In the genomic region with DNA sequence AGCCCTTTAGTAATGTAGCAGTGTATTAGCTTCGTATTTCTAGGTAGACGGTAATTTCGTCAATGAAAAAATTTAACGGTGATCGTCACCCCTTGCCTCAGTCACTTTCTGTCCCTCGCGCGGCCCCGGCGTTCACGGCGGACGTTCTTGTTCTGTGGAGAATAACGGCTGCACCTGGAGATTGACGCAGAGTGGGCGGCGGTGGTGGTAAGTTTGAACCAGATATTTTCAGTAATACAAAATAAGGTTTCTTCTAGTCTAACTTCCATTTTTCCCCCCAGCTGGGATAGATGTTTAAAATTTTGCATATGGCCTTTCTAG, we compare ENCODE assay signal across 2 cellular contexts.
A peak's percentile ranks its signal among the peaks of the same experiment; 100 is the strongest.
TF ChIP-seq lines count a peak whose summit lies in the region.

No MANE protein-coding gene starts in this region.

TF ChIP-seq in A549, 52 proteins besides CTCF, POLR2A, EP300 and RAD21:
- TF ChIP-seq, protein P1, sequence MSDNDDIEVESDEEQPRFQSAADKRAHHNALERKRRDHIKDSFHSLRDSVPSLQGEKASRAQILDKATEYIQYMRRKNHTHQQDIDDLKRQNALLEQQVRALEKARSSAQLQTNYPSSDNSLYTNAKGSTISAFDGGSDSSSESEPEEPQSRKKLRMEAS (IDR thresholded peaks at IDR 0.05) = no peak; the same call in 1 of the 2 replicates
- no peak for TF ChIP-seq CHD2 (IDR thresholded peaks at IDR 0.05; ENCODE audit: low read length, partially characterized antibody)
- TF ChIP-seq EHF (CRISPR knock-in tag; IDR thresholded peaks at IDR 0.05) = no peak
- TF ChIP-seq POLR2AphosphoS2 (conservative IDR thresholded peaks at IDR 0.05; ENCODE audit: low read length) = no peak
- no peak for TF ChIP-seq CEBPB (IDR thresholded peaks at IDR 0.05)
- TF ChIP-seq CBX2 (IDR thresholded peaks at IDR 0.05; ENCODE audit: borderline replicate concordance, low read depth) = no peak

TF ChIP-seq in K562, 482 proteins besides CTCF, POLR2A, EP300 and RAD21 (continues in another document):
- no peak for TF ChIP-seq FOXA1 (IDR thresholded peaks at IDR 0.05; ENCODE audit: borderline replicate concordance)
- TF ChIP-seq THRAP3 (IDR thresholded peaks at IDR 0.05; ENCODE audit: borderline replicate concordance) = no peak
- TF ChIP-seq RBM15 (IDR thresholded peaks at IDR 0.05; ENCODE audit: insufficient read depth, low read length) = no peak
- TF ChIP-seq ZNF384 (IDR thresholded peaks at IDR 0.05; ENCODE audit: low read depth, low read length) = no peak
- TF ChIP-seq GATAD2B (IDR thresholded peaks at IDR 0.05; ENCODE audit: borderline replicate concordance) = no peak
- TF ChIP-seq TFAM (CRISPR knock-in tag; conservative IDR thresholded peaks at IDR 0.05) = no peak
- no peak for TF ChIP-seq CHD1 (IDR thresholded peaks at IDR 0.05; ENCODE audit: low read length)
- TF ChIP-seq, protein P2, sequence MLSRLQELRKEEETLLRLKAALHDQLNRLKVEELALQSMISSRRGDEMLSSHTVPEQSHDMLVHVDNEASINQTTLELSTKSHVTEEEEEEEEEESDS (CRISPR knock-in tag; IDR thresholded peaks at IDR 0.05) = no peak
- TF ChIP-seq HDAC8 (tag; IDR thresholded peaks at IDR 0.05) = no peak
- no peak for TF ChIP-seq TCFL5 (CRISPR knock-in tag; conservative IDR thresholded peaks at IDR 0.05)
- TF ChIP-seq, protein P3, sequence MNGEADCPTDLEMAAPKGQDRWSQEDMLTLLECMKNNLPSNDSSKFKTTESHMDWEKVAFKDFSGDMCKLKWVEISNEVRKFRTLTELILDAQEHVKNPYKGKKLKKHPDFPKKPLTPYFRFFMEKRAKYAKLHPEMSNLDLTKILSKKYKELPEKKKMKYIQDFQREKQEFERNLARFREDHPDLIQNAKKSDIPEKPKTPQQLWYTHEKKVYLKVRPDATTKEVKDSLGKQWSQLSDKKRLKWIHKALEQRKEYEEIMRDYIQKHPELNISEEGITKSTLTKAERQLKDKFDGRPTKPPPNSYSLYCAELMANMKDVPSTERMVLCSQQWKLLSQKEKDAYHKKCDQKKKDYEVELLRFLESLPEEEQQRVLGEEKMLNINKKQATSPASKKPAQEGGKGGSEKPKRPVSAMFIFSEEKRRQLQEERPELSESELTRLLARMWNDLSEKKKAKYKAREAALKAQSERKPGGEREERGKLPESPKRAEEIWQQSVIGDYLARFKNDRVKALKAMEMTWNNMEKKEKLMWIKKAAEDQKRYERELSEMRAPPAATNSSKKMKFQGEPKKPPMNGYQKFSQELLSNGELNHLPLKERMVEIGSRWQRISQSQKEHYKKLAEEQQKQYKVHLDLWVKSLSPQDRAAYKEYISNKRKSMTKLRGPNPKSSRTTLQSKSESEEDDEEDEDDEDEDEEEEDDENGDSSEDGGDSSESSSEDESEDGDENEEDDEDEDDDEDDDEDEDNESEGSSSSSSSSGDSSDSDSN (IDR thresholded peaks at IDR 0.05; ENCODE audit: borderline replicate concordance in 1 of 2, low read depth in 2 of 2, low read length in 2 of 2) = no peak; a peak in 1 of 4 replicates
- TF ChIP-seq, protein P4, sequence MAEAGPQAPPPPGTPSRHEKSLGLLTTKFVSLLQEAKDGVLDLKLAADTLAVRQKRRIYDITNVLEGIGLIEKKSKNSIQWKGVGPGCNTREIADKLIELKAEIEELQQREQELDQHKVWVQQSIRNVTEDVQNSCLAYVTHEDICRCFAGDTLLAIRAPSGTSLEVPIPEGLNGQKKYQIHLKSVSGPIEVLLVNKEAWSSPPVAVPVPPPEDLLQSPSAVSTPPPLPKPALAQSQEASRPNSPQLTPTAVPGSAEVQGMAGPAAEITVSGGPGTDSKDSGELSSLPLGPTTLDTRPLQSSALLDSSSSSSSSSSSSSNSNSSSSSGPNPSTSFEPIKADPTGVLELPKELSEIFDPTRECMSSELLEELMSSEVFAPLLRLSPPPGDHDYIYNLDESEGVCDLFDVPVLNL (CRISPR knock-in tag; IDR thresholded peaks at IDR 0.05; ENCODE audit: low read depth) = no peak
- TF ChIP-seq ZNF431 (CRISPR knock-in tag; IDR thresholded peaks at IDR 0.05) = peak; percentile 7; the same call in 1 of the 2 replicates
- no peak for TF ChIP-seq FOXM1 (IDR thresholded peaks at IDR 0.05; ENCODE audit: low read depth)
- no peak for TF ChIP-seq FOXM1 (CRISPR knock-in tag; IDR thresholded peaks at IDR 0.05; ENCODE audit: low read depth)
- TF ChIP-seq ZBTB1 (CRISPR knock-in tag; IDR thresholded peaks at IDR 0.05; ENCODE audit: borderline replicate concordance, low read depth) = no peak
- no peak for TF ChIP-seq SIRT6 (IDR thresholded peaks at IDR 0.05; ENCODE audit: low read depth, low read length)
- no peak for TF ChIP-seq U2AF2 (optimal IDR thresholded peaks at IDR 0.05; ENCODE audit: low read depth, low read length)
- peak; percentile 41; the same call in 1 of the 2 replicates for TF ChIP-seq SMARCC2 (IDR thresholded peaks at IDR 0.05; ENCODE audit: low read depth)
- TF ChIP-seq EWSR1 (IDR thresholded peaks at IDR 0.05; ENCODE audit: borderline replicate concordance, low read depth, partially characterized antibody) = no peak
- TF ChIP-seq PTRF (tag; IDR thresholded peaks at IDR 0.05) = no peak
- peak; percentile 21 for TF ChIP-seq ASH1L (IDR thresholded peaks at IDR 0.05; ENCODE audit: borderline replicate concordance, low read depth, partially characterized antibody)
- TF ChIP-seq PHF8 (IDR thresholded peaks at IDR 0.05; ENCODE audit: borderline replicate concordance, low read length) = no peak
- no peak for TF ChIP-seq RFX1 (IDR thresholded peaks at IDR 0.05)
- no peak for TF ChIP-seq NR2C1 (IDR thresholded peaks at IDR 0.05)
- 0 out of 2 replicates have a peak, but pooled peaks have one; percentile 10 for TF ChIP-seq NR2C1 (tag; IDR thresholded peaks at IDR 0.05)
- TF ChIP-seq ZNF551 (CRISPR knock-in tag; IDR thresholded peaks at IDR 0.05) = no peak
- no peak for TF ChIP-seq OTX1 (CRISPR knock-in tag; IDR thresholded peaks at IDR 0.05)
- TF ChIP-seq, protein P5, sequence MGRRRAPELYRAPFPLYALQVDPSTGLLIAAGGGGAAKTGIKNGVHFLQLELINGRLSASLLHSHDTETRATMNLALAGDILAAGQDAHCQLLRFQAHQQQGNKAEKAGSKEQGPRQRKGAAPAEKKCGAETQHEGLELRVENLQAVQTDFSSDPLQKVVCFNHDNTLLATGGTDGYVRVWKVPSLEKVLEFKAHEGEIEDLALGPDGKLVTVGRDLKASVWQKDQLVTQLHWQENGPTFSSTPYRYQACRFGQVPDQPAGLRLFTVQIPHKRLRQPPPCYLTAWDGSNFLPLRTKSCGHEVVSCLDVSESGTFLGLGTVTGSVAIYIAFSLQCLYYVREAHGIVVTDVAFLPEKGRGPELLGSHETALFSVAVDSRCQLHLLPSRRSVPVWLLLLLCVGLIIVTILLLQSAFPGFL (CRISPR knock-in tag; IDR thresholded peaks at IDR 0.05) = no peak
- no peak; the same call in 1 of the 2 replicates for TF ChIP-seq NCOA1 (IDR thresholded peaks at IDR 0.05; ENCODE audit: low read depth)
- TF ChIP-seq, protein P6, sequence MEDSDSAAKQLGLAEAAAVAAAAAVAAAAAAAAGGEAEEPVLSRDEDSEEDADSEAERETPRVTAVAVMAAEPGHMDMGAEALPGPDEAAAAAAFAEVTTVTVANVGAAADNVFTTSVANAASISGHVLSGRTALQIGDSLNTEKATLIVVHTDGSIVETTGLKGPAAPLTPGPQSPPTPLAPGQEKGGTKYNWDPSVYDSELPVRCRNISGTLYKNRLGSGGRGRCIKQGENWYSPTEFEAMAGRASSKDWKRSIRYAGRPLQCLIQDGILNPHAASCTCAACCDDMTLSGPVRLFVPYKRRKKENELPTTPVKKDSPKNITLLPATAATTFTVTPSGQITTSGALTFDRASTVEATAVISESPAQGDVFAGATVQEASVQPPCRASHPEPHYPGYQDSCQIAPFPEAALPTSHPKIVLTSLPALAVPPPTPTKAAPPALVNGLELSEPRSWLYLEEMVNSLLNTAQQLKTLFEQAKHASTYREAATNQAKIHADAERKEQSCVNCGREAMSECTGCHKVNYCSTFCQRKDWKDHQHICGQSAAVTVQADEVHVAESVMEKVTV (CRISPR knock-in tag; IDR thresholded peaks at IDR 0.05) = no peak
- TF ChIP-seq, protein P7, sequence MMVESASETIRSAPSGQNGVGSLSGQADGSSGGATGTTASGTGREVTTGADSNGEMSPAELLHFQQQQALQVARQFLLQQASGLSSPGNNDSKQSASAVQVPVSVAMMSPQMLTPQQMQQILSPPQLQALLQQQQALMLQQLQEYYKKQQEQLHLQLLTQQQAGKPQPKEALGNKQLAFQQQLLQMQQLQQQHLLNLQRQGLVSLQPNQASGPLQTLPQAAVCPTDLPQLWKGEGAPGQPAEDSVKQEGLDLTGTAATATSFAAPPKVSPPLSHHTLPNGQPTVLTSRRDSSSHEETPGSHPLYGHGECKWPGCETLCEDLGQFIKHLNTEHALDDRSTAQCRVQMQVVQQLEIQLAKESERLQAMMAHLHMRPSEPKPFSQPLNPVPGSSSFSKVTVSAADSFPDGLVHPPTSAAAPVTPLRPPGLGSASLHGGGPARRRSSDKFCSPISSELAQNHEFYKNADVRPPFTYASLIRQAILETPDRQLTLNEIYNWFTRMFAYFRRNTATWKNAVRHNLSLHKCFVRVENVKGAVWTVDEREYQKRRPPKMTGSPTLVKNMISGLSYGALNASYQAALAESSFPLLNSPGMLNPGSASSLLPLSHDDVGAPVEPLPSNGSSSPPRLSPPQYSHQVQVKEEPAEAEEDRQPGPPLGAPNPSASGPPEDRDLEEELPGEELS (CRISPR knock-in tag; IDR thresholded peaks at IDR 0.05; ENCODE audit: borderline replicate concordance) = no peak
- TF ChIP-seq, protein P8, sequence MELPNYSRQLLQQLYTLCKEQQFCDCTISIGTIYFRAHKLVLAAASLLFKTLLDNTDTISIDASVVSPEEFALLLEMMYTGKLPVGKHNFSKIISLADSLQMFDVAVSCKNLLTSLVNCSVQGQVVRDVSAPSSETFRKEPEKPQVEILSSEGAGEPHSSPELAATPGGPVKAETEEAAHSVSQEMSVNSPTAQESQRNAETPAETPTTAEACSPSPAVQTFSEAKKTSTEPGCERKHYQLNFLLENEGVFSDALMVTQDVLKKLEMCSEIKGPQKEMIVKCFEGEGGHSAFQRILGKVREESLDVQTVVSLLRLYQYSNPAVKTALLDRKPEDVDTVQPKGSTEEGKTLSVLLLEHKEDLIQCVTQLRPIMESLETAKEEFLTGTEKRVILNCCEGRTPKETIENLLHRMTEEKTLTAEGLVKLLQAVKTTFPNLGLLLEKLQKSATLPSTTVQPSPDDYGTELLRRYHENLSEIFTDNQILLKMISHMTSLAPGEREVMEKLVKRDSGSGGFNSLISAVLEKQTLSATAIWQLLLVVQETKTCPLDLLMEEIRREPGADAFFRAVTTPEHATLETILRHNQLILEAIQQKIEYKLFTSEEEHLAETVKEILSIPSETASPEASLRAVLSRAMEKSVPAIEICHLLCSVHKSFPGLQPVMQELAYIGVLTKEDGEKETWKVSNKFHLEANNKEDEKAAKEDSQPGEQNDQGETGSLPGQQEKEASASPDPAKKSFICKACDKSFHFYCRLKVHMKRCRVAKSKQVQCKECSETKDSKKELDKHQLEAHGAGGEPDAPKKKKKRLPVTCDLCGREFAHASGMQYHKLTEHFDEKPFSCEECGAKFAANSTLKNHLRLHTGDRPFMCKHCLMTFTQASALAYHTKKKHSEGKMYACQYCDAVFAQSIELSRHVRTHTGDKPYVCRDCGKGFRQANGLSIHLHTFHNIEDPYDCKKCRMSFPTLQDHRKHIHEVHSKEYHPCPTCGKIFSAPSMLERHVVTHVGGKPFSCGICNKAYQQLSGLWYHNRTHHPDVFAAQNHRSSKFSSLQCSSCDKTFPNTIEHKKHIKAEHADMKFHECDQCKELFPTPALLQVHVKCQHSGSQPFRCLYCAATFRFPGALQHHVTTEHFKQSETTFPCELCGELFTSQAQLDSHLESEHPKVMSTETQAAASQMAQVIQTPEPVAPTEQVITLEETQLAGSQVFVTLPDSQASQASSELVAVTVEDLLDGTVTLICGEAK (IDR thresholded peaks at IDR 0.05) = peak; percentile 50; the same call in 1 of the 2 replicates
- TF ChIP-seq, protein P8 (CRISPR knock-in tag; IDR thresholded peaks at IDR 0.05) = no peak
- no peak for TF ChIP-seq ZFX (CRISPR knock-in tag; IDR thresholded peaks at IDR 0.05)
- no peak for TF ChIP-seq ZZZ3 (IDR thresholded peaks at IDR 0.05)
- TF ChIP-seq MTA1 (IDR thresholded peaks at IDR 0.05; ENCODE audit: borderline replicate concordance) = no peak
- TF ChIP-seq ZNF778 (CRISPR knock-in tag; IDR thresholded peaks at IDR 0.05) = no peak
- TF ChIP-seq ZBTB8A (IDR thresholded peaks at IDR 0.05; ENCODE audit: partially characterized antibody) = no peak
- no peak for TF ChIP-seq TGIF2 (CRISPR knock-in tag; IDR thresholded peaks at IDR 0.05)
- no peak for TF ChIP-seq ARID1B (IDR thresholded peaks at IDR 0.05)
